Comparison of ENCODE assay signal across 8 cellular contexts in the genomic region with DNA sequence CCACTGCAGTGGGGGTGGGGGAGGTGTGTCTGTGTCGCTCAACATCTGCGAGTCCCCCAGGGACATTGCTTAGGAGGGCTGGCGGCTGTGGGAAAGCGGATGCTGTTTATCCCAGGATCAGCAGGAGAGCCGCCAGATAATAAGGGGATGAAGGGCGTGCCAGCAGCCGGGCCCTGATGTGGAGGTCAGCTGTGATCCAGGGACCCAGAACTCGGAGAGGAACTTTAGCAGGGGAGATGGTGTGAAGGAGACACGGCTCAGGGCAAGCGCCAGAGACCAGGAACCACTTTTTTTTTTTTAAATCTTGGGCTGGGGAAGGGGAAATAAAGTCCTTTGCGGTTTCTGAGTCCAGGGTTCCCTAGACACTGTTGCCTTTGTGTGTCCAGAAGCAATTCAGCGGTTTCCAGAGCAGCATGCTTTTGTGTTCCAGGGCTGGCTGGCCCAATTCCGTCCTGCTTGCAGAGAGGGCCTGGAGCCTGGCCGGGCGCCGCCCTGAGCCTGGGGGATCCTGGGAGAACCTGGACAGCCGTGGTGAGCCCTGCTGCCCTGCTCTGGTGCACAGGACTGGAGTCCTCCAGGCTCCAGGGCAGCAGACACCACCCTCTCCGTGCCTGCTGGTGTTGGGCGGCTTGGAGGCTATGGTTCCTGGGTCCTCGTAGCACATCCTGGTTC. TPM values are rescaled to one million over a fixed set of nuclear protein-coding genes. Genes with fewer than 3 reads are reported as not detected.
DNase-seq lines count a peak whose midpoint lies in the region; ATAC-seq and TF ChIP-seq lines count a peak whose summit lies in the region.

A gene with protein sequence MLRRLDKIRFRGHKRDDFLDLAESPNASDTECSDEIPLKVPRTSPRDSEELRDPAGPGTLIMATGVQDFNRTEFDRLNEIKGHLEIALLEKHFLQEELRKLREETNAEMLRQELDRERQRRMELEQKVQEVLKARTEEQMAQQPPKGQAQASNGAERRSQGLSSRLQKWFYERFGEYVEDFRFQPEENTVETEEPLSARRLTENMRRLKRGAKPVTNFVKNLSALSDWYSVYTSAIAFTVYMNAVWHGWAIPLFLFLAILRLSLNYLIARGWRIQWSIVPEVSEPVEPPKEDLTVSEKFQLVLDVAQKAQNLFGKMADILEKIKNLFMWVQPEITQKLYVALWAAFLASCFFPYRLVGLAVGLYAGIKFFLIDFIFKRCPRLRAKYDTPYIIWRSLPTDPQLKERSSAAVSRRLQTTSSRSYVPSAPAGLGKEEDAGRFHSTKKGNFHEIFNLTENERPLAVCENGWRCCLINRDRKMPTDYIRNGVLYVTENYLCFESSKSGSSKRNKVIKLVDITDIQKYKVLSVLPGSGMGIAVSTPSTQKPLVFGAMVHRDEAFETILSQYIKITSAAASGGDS (plus strand): TSS at position 557 of the 672 bp plus-strand sequence. CDS start 6,414 bp downstream, outside the sequence.

- TF ChIP-seq CTCF in activated CD8-positive, alpha-beta T cell treated with anti-CD3 and anti-CD28 coated beads for 36 hours (IDR thresholded peaks at IDR 0.05), result no peak
- no peak for TF ChIP-seq CTCF in right atrium auricular region (IDR thresholded peaks at IDR 0.05)

- no peaks in the 10 kb centered on the region for H3K36me3 Mint-ChIP-seq in activated CD8-positive, alpha-beta T cell treated with anti-CD3 and anti-CD28 coated beads for 36 hours (ENCODE audit: low read depth)

- no peak within 1 kb of the TSS for H3K27ac Mint-ChIP-seq in activated CD8-positive, alpha-beta T cell treated with anti-CD3 and anti-CD28 coated beads for 36 hours

- H3K9me3 ChIP-seq in right atrium auricular region, result no peaks in the 10 kb centered on the region

- POLR2A ChIA-PET in activated CD8-positive, alpha-beta T cell treated with anti-CD3 and anti-CD28 coated beads for 36 hours (lab: Charles Lee), result no interaction called here

- no peaks in the 10 kb centered on the region for H3K27me3 ChIP-seq in right atrium auricular region

- intact Hi-C loops in activated CD8-positive, alpha-beta T cell treated with anti-CD3 and anti-CD28 coated beads for 36 hours (cut with micrococcal nuclease), result no loop called here

- H3K4me3 Mint-ChIP-seq in activated CD8-positive, alpha-beta T cell treated with anti-CD3 and anti-CD28 coated beads for 36 hours, result no peak within 1 kb of the TSS

- H3K9me3 Mint-ChIP-seq in activated CD8-positive, alpha-beta T cell treated with anti-CD3 and anti-CD28 coated beads for 36 hours, result no peaks in the 10 kb centered on the region

- CTCF ChIA-PET in activated CD8-positive, alpha-beta T cell treated with anti-CD3 and anti-CD28 coated beads for 36 hours (lab: Charles Lee), result no interaction called here

- H3K4me3 ChIP-seq in right atrium auricular region, result no peak within 1 kb of the TSS
- no peak within 1 kb of the TSS for H3K4me3 ChIP-seq in skin epidermis

- no peak for ATAC-seq in activated CD8-positive, alpha-beta T cell treated with anti-CD3 and anti-CD28 coated beads for 36 hours
- no peak for ATAC-seq in HG03159 (IDR thresholded peaks at IDR 0.05; ENCODE audit: unreplicated experiment)

- H3K27me3 Mint-ChIP-seq in activated CD8-positive, alpha-beta T cell treated with anti-CD3 and anti-CD28 coated beads for 36 hours, result no peaks in the 10 kb centered on the region

- no peaks in the 10 kb centered on the region for H3K36me3 ChIP-seq in right atrium auricular region

- DNase-seq in NCI-H1436 (lab: John Stamatoyannopoulos, UW) (peak; percentile 20), NCI-H1436 treated with DMSO at 0.1 percent for 48 hours (lab: John Stamatoyannopoulos, UW) (no peak), right atrium auricular region (ENCODE audit: low spot score) (no peak), cerebellar nuclear complex (lab: John Stamatoyannopoulos, UW) (no peak), ecto neural progenitor cell (ENCODE audit: low spot score) (no peak)
- DNase-seq in activated CD8-positive, alpha-beta T cell treated with anti-CD3 and anti-CD28 coated beads for 36 hours, result no peak

- H3K27ac ChIP-seq in right atrium auricular region, result peak within 1 kb of the TSS; percentile 83 to 86
- H3K27ac ChIP-seq in skin epidermis, result peak within 1 kb of the TSS in 15 of 21 experiments; percentile 4 to 71 (median 34)

- no peaks in the 10 kb centered on the region for H3K4me1 Mint-ChIP-seq in activated CD8-positive, alpha-beta T cell treated with anti-CD3 and anti-CD28 coated beads for 36 hours (ENCODE audit: low read depth)

- H3K4me1 ChIP-seq in right atrium auricular region, result peaks cover 5 to 58% of the 10 kb centered on the region in 2 donors

RNA-seq across cellular contexts. Expression of the gene that starts here (rescaled TPM):
- 10 to 100 TPM; 26.9 to 28.1 TPM for total RNA-seq in activated CD8-positive, alpha-beta T cell treated with anti-CD3 and anti-CD28 coated beads for 36 hours
- total RNA-seq in right atrium auricular region, result 10 to 100 TPM; 29.1 to 31.6 TPM
